ENCODE assay signal across 22 cellular contexts in genomic region chr12:30784508-30784907, GRCh38.
"Had no signal": no experiment of that assay in that cellular context is flagged by ENCODE, and none has a peak within 500 bp of the region (broad histone marks: within the 10 kb centered on the region; RNA-seq: fewer than 3 reads in every experiment).

No MANE protein-coding gene starts in this region.

- H3K4me2 ChIP-seq: neural progenitor cell had no signal

- H3K36me3 Mint-ChIP-seq: memory B cell; natural killer cell treated with Interleukin-12 subunit alpha and Interleukin-12 subunit beta and Interleukin-15 and Interleukin-18, amount 100 ng/mL, for 72 hours; neural progenitor cell had no signal

- H3K4me1 Mint-ChIP-seq: memory B cell, neural progenitor cell had no signal

- H3K36me3 ChIP-seq: gastrocnemius medialis, left ventricle myocardium inferior, lower lobe of right lung, neural progenitor cell, ovary, right atrium auricular region, uterus had no signal

- H3K27ac ChIP-seq: coronary artery, gastrocnemius medialis, left ventricle myocardium inferior, lower lobe of right lung, neural progenitor cell, ovary, right atrium auricular region, uterus had no signal

- H3K9me3 Mint-ChIP-seq: memory B cell; natural killer cell treated with Interleukin-12 subunit alpha and Interleukin-12 subunit beta and Interleukin-15 and Interleukin-18, amount 100 ng/mL, for 72 hours had no signal

- H3K4me3 ChIP-seq: coronary artery, gastrocnemius medialis, left ventricle myocardium inferior, lower lobe of right lung, neural progenitor cell, ovary, right atrium auricular region, uterus had no signal

- H3K9me3 ChIP-seq: gastrocnemius medialis, lower lobe of right lung, ovary, right atrium auricular region, uterus had no signal

- H3K27me3 Mint-ChIP-seq: type B pancreatic cell had no signal

- FAIRE-seq: endometrium, kidney, small intestine had no signal

- H3K27ac Mint-ChIP-seq: memory B cell; natural killer cell treated with Interleukin-12 subunit alpha and Interleukin-12 subunit beta and Interleukin-15 and Interleukin-18, amount 100 ng/mL, for 72 hours; neural progenitor cell; type B pancreatic cell had no signal

- H2AFZ ChIP-seq: neural progenitor cell had no signal

- H3K27me3 ChIP-seq: gastrocnemius medialis, neural progenitor cell, ovary, right atrium auricular region, uterus had no signal

- H3K4me3 Mint-ChIP-seq: memory B cell; natural killer cell treated with Interleukin-12 subunit alpha and Interleukin-12 subunit beta and Interleukin-15 and Interleukin-18, amount 100 ng/mL, for 72 hours; neural progenitor cell; type B pancreatic cell had no signal

- H3K4me1 ChIP-seq: left ventricle myocardium inferior, lower lobe of right lung, neural progenitor cell, right atrium auricular region, uterus had no signal

- DNase-seq: effector CD8-positive, alpha-beta T cell; gastrocnemius medialis; glutamatergic neuron; kidney; left cardiac atrium; left ventricle myocardium inferior; lower lobe of right lung; midbrain; nucleus accumbens; ovary; small intestine; stimulated activated CD4-positive, alpha-beta T cell treated with anti-CD3 and anti-CD28 coated beads, Interleukin-12 subunit alpha, Interleukin-12 subunit beta, amount 100 ng/mL, for 4 hours; stimulated activated naive CD4-positive, alpha-beta T cell treated with Interleukin-2 at 50 U/mL for 16 hours; uterus had no signal

- ATAC-seq: esophagus mucosa; gastrocnemius medialis; left cardiac atrium; lower lobe of right lung; natural killer cell treated with Interleukin-12 subunit alpha and Interleukin-12 subunit beta and Interleukin-15 and Interleukin-18, amount 100 ng/mL, for 72 hours had no signal

- H3K9ac ChIP-seq: neural progenitor cell had no signal
